In the genomic region with DNA sequence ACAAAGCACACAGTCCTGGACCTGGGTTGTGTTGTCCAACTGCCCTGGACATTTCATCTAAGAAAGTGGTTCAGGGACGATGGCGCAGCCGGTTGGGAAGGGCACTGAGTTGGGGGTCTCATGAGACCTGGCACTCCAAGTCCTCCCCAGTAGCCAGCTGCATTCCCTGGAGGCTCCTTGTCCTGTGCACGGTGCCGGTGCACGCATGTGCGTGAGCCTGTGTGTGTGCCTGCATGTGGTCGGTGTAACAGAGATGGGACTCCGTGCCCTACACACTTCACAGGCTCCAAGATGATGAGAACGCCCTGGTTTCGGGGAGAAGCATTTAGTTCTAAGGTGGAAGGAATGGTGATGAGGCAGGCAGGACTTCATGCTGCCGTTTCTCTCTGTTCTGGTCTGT, we compare ENCODE assay signal across 19 cellular contexts.
"Had no signal": no experiment of that assay in that cellular context is flagged by ENCODE, and none has a peak within 500 bp of the region (broad histone marks: within the 10 kb centered on the region; RNA-seq: fewer than 3 reads in every experiment).

No MANE protein-coding gene starts in this region.

- H3K27ac ChIP-seq: adrenal gland, breast epithelium, esophagus muscularis mucosa, hepatocyte had no signal

- H3K27ac Mint-ChIP-seq: activated naive CD4-positive, alpha-beta T cell treated with anti-CD3 and anti-CD28 coated beads, Interleukin-2, amount 50 U/mL, for 24 hours; dendritic cell treated with granulocyte-macrophage colony-stimulating factor and Interleukin-4, amounts not matched to agents 40 ng/mL and 50 ng/mL, for 4 days; effector memory CD8-positive, alpha-beta T cell; immature natural killer cell; progenitor cell of endocrine pancreas; stimulated activated naive B cell treated with anti-CD40 and anti-IgM and Interleukin-4, amounts not matched to agents 10 μg/mL and 1 μg/mL and 100 μg/mL, for 72 hours; T-helper 17 cell had no signal

- H3K4me3 Mint-ChIP-seq: activated naive CD4-positive, alpha-beta T cell treated with anti-CD3 and anti-CD28 coated beads, Interleukin-2, amount 50 U/mL, for 24 hours; dendritic cell treated with granulocyte-macrophage colony-stimulating factor and Interleukin-4, amounts not matched to agents 40 ng/mL and 50 ng/mL, for 4 days; effector memory CD8-positive, alpha-beta T cell; immature natural killer cell; nephron; stimulated activated naive B cell treated with anti-CD40 and anti-IgM and Interleukin-4, amounts not matched to agents 10 μg/mL and 1 μg/mL and 100 μg/mL, for 72 hours; T-helper 17 cell had no signal

- H3K36me3 ChIP-seq: adrenal gland, breast epithelium, esophagus muscularis mucosa had no signal

- DNase-seq: activated CD4-positive, alpha-beta T cell treated with anti-CD3 and anti-CD28 coated beads, Interleukin-2, amount 50 U/mL, for 1 hour; activated gamma-delta T cell treated with Interleukin-2 at 50 U/mL for 16 hours; activated T-cell treated with anti-CD3 and anti-CD28 coated beads, Interleukin-2, amount 50 U/mL, for 1 hour; adrenal gland; effector memory CD8-positive, alpha-beta T cell; immature natural killer cell; mesenchymal stem cell; occipital lobe; stimulated activated CD4-positive, alpha-beta T cell treated with anti-CD3 and anti-CD28 coated beads, Interleukin-2, amount 100 ng/mL, for 48 hours; stimulated activated CD8-positive, alpha-beta memory T cell treated with anti-CD3 and anti-CD28 coated beads, Interleukin-4, amount 100 ng/mL, for 48 hours; stimulated activated naive B cell treated with anti-CD40 and anti-IgM and Interleukin-4, amounts not matched to agents 10 μg/mL and 1 μg/mL and 100 μg/mL, for 72 hours; T-helper 17 cell had no signal

- H3K9me3 ChIP-seq: adrenal gland, breast epithelium, esophagus muscularis mucosa had no signal

- H3K4me2 ChIP-seq: hepatocyte had no signal

- H3K79me2 ChIP-seq: hepatocyte had no signal

- H3K36me3 Mint-ChIP-seq: activated naive CD4-positive, alpha-beta T cell treated with anti-CD3 and anti-CD28 coated beads, Interleukin-2, amount 50 U/mL, for 24 hours; immature natural killer cell; stimulated activated naive B cell treated with anti-CD40 and anti-IgM and Interleukin-4, amounts not matched to agents 10 μg/mL and 1 μg/mL and 100 μg/mL, for 72 hours had no signal

- H3K4me3 ChIP-seq: adrenal gland, breast epithelium, esophagus muscularis mucosa, hepatocyte had no signal

- H3K9me3 Mint-ChIP-seq: activated naive CD4-positive, alpha-beta T cell treated with anti-CD3 and anti-CD28 coated beads, Interleukin-2, amount 50 U/mL, for 24 hours; dendritic cell treated with granulocyte-macrophage colony-stimulating factor and Interleukin-4, amounts not matched to agents 40 ng/mL and 50 ng/mL, for 4 days; effector memory CD8-positive, alpha-beta T cell; immature natural killer cell; nephron; stimulated activated naive B cell treated with anti-CD40 and anti-IgM and Interleukin-4, amounts not matched to agents 10 μg/mL and 1 μg/mL and 100 μg/mL, for 72 hours had no signal

- ATAC-seq: effector memory CD8-positive, alpha-beta T cell; stimulated activated naive B cell treated with anti-CD40 and anti-IgM and Interleukin-4, amounts not matched to agents 10 μg/mL and 1 μg/mL and 100 μg/mL, for 72 hours; T-helper 17 cell had no signal

- H3K27me3 ChIP-seq: adrenal gland had no signal

- H2AFZ ChIP-seq: hepatocyte had no signal

- H3K4me1 ChIP-seq: adrenal gland, breast epithelium, esophagus muscularis mucosa had no signal

- H3K4me1 Mint-ChIP-seq: activated naive CD4-positive, alpha-beta T cell treated with anti-CD3 and anti-CD28 coated beads, Interleukin-2, amount 50 U/mL, for 24 hours; immature natural killer cell; nephron had no signal
